Comparison of ENCODE assay signal across 8 cellular contexts in the genomic region with DNA sequence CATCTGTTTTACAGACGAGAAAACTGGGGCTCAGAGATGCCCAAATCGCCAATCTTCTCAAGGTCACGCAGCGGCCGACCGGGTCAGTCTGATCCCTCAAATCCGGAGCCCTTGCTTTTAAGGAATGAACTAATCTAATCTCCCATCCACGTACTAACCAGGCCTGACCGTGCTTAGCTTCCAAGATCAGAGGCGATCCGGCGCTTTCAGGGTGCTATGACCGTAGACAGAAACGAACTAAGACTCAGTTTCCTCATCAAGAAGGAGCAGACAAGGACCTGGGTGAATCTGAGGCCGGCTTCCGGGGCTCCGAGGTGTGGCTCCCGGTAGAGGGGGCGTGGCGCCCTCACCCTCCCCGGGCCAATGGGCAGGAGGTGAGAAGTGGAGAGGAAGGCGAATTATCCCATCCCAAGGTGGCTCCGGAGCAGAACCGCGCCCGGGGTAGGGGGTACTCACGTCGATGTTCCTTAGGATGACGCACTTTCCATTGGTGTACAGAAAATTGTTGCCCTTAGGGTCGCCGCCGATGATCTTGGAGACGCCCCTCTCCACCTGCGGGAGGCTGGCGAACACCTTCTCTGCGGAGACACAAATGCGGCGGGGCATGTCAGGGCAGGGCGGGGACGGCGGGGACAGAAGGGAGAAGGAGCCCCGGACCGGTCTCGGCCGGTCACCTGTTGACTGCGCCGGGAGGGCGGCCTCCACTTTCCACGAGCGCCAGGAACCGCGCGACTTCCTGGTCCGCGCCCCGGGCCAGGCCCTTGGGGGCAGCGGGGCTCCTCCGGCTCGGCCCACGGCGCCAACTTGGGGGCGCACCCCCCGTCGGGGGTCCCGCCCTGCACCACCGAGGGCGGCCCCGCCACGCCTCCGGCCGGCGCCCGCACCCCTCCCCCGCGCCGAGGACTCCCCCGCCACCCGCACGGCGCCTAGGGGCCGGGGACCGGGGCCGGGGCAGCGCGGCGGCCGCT. TPM values are rescaled to one million over a fixed set of nuclear protein-coding genes. Genes with fewer than 3 reads are reported as not detected.
DNase-seq lines count a peak whose midpoint lies in the region; ATAC-seq and TF ChIP-seq lines count a peak whose summit lies in the region.

No MANE protein-coding gene starts in this region.

- H3K9ac ChIP-seq in neural cell (ENCODE audit: low read length), result peak overlapping the region; percentile 92

- no peaks in the 10 kb centered on the region for H3K9me3 ChIP-seq in neural cell (ENCODE audit: low read length)

- peak overlapping the region; percentile 87 for H3K4me3 ChIP-seq in neural cell (ENCODE audit: low read length)

- H3K36me3 Mint-ChIP-seq in type B pancreatic cell, result peaks cover 22% of the 10 kb centered on the region

- H3K4me3 Mint-ChIP-seq in type B pancreatic cell, result peak overlapping the region; percentile 94

- no peak overlapping the region for H2AFZ ChIP-seq in neural cell (ENCODE audit: low read depth, low read length)

- peak overlapping the region; percentile 92 for H3K4me2 ChIP-seq in neural cell (ENCODE audit: low read length)

- no peaks in the 10 kb centered on the region for H3K9me2 ChIP-seq in neural cell (ENCODE audit: insufficient read depth, low read length)

- no peaks in the 10 kb centered on the region for H3F3A ChIP-seq in neural cell (ENCODE audit: insufficient read depth, low read length, poor library complexity, severe bottlenecking)

- no peaks in the 10 kb centered on the region for H3K27me3 ChIP-seq in neural cell (ENCODE audit: insufficient read depth, low read depth, low read length)

- no peaks in the 10 kb centered on the region for H4K20me1 ChIP-seq in neural cell (ENCODE audit: insufficient read depth)

- no peaks in the 10 kb centered on the region for H3K36me3 ChIP-seq in neural cell (ENCODE audit: insufficient read depth, low read length)

- ATAC-seq in HG02852 (IDR thresholded peaks at IDR 0.05; ENCODE audit: unreplicated experiment) (peak; percentile 34), esophagus mucosa (peak; percentile 67)

- DNase-seq in NK-92 treated with Interleukin-12 subunit alpha and Interleukin-12 subunit beta, amount 100 ng/mL, for 24 hours (lab: John Stamatoyannopoulos, UW), result peak; percentile 58
- DNase-seq in NK-92 (lab: John Stamatoyannopoulos, UW; ENCODE audit: unreplicated experiment) (no peak), NCI-H460 (ENCODE audit: extremely low read depth, low read depth) (peak; percentile 22), type B pancreatic cell (ENCODE audit: extremely low spot score, unreplicated experiment) (no peak)
- peak; percentile 79 for DNase-seq in activated T-cell treated with anti-CD3 and anti-CD28 coated beads, Interleukin-2, amount 50 U/mL, for 1 hour

- no peak for TF ChIP-seq EP300 in neural cell (conservative IDR thresholded peaks at IDR 0.05; ENCODE audit: poor library complexity, severe bottlenecking)

- no peaks in the 10 kb centered on the region for H3K27me3 Mint-ChIP-seq in type B pancreatic cell

- peaks cover 20% of the 10 kb centered on the region for H3K79me2 ChIP-seq in neural cell (replicated peaks; ENCODE audit: insufficient read depth, low read length)

- peaks cover 41% of the 10 kb centered on the region for H3K4me1 Mint-ChIP-seq in type B pancreatic cell (ENCODE audit: unreplicated experiment)

- TF ChIP-seq RAD21 in neural cell (conservative IDR thresholded peaks at IDR 0.05), result no peak

- H3K27ac Mint-ChIP-seq in type B pancreatic cell, result peak overlapping the region; percentile 95

- no peaks in the 10 kb centered on the region for H3K9me3 Mint-ChIP-seq in type B pancreatic cell

- H3K27ac ChIP-seq in neural cell (ENCODE audit: low read length), result peak overlapping the region; percentile 80

- no peak for TF ChIP-seq CTCF in neural cell (IDR thresholded peaks at IDR 0.05; ENCODE audit: poor library complexity, severe bottlenecking)
- no peak for TF ChIP-seq CTCF in type B pancreatic cell (conservative IDR thresholded peaks at IDR 0.05)

TF ChIP-seq in neural cell, 6 proteins besides CTCF, POLR2A, EP300 and RAD21:
- TF ChIP-seq MXI1 (conservative IDR thresholded peaks at IDR 0.05; ENCODE audit: poor library complexity, severe bottlenecking) (no peak), EZH2 (IDR thresholded peaks at IDR 0.05; ENCODE audit: borderline replicate concordance, insufficient read depth, low read length, poor library complexity, severe bottlenecking) (no peak), TAF1 (IDR thresholded peaks at IDR 0.05; ENCODE audit: low read depth) (peak; percentile 22), POLR2AphosphoS5 (IDR thresholded peaks at IDR 0.05) (no peak), SMC3 (conservative IDR thresholded peaks at IDR 0.05; ENCODE audit: poor library complexity) (peak; percentile 6)
- TF ChIP-seq, protein P1, sequence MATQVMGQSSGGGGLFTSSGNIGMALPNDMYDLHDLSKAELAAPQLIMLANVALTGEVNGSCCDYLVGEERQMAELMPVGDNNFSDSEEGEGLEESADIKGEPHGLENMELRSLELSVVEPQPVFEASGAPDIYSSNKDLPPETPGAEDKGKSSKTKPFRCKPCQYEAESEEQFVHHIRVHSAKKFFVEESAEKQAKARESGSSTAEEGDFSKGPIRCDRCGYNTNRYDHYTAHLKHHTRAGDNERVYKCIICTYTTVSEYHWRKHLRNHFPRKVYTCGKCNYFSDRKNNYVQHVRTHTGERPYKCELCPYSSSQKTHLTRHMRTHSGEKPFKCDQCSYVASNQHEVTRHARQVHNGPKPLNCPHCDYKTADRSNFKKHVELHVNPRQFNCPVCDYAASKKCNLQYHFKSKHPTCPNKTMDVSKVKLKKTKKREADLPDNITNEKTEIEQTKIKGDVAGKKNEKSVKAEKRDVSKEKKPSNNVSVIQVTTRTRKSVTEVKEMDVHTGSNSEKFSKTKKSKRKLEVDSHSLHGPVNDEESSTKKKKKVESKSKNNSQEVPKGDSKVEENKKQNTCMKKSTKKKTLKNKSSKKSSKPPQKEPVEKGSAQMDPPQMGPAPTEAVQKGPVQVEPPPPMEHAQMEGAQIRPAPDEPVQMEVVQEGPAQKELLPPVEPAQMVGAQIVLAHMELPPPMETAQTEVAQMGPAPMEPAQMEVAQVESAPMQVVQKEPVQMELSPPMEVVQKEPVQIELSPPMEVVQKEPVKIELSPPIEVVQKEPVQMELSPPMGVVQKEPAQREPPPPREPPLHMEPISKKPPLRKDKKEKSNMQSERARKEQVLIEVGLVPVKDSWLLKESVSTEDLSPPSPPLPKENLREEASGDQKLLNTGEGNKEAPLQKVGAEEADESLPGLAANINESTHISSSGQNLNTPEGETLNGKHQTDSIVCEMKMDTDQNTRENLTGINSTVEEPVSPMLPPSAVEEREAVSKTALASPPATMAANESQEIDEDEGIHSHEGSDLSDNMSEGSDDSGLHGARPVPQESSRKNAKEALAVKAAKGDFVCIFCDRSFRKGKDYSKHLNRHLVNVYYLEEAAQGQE (IDR thresholded peaks at IDR 0.05; ENCODE audit: borderline replicate concordance), result no peak
TF ChIP-seq in neural cell: peak in this region for 2.

RNA-seq across cellular contexts. Expression of a gene that starts 0.7 kb away (rescaled TPM):
- total RNA-seq in NCI-H460 (2014; rRNA removed; shearing (Covaris generic)), result 95.8 and 105 TPM in 2 replicates
- polyA plus RNA-seq in NCI-H460 (2014; cell fraction: nucleus; rRNA removed), result 87.0 and 113 TPM in 2 replicates
- 253 TPM for total RNA-seq in esophagus mucosa
- polyA plus RNA-seq in neural cell, result 106 and 108 TPM in 2 replicates
- 121 and 130 TPM in 2 replicates for polyA minus RNA-seq in neural cell
- 227 and 313 TPM in 2 replicates for total RNA-seq in type B pancreatic cell (ENCODE audit: low replicate concordance)

Comparison
In these comparisons a context has a peak if more than half of its experiments do, and no peak if none do; other contexts are left out.
1. DNase-seq: peak in NK-92 treated with Interleukin-12 subunit alpha and Interleukin-12 subunit beta, amount 100 ng/mL, for 24 hours (single experiment), NCI-H460 (single experiment) and activated T-cell treated with anti-CD3 and anti-CD28 coated beads, Interleukin-2, amount 50 U/mL, for 1 hour (single experiment); none in NK-92 (single experiment) and type B pancreatic cell (single experiment).